In the genomic region with DNA sequence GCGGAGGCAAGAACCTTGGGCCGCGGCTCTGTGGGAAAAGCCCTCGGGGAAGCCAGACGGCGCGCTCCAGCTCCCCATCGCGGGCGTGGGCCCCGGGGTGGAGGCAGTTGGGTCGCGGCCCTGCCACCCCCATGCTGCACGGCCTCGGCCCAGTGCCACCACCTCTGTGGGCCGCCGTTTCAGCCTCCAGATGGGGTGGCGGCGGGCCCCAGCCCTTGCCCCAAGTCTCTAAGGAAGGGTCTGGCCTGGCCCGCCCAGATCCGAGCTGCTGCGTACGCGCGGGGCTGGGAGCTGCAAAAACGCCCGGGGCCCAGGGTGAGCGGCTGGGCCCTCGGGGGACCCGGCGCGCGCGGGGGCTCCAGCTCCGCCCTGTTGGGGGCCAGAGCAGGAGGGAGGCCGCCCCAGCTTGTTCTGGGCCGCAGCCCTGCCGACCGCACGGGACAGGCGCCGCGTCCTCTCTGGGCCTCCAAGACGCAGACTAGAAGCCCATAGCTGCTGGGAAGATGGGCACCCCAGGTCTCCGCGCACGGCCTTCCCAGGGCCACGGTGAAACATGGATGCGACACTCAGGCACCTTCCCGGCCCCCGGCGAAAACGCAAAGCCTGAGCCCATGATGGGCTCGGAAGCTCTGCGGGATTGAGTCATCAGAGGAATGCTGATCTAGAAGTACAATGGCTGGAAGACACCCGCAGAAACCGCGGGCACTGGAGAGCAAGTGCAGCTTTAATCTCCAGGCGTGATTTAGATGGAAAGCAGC, we compare ENCODE assay signal across 9 cellular contexts.
DNase-seq lines count a peak whose midpoint lies in the region; ATAC-seq and TF ChIP-seq lines count a peak whose summit lies in the region.
"Had no signal": no experiment of that assay in that cellular context is flagged by ENCODE, and none has a peak within 500 bp of the region (broad histone marks: within the 10 kb centered on the region; RNA-seq: fewer than 3 reads in every experiment).

No MANE protein-coding gene starts in this region.

- H3K36me3 Mint-ChIP-seq in natural killer cell treated with Interleukin-12 subunit alpha and Interleukin-12 subunit beta and Interleukin-15 and Interleukin-18, amount 100 ng/mL, for 72 hours: no peaks in the 10 kb centered on the region
- no peaks in the 10 kb centered on the region for H3K36me3 Mint-ChIP-seq in natural killer cell
- H3K36me3 Mint-ChIP-seq in naive thymus-derived CD8-positive, alpha-beta T cell: peaks cover 0 to 5% (median 0%) of the 10 kb centered on the region in 3 donors

- H3K27me3 Mint-ChIP-seq in natural killer cell treated with Interleukin-12 subunit alpha and Interleukin-12 subunit beta and Interleukin-15 and Interleukin-18, amount 100 ng/mL, for 72 hours: peaks cover 17 to 47% of the 10 kb centered on the region in 2 donors
- H3K27me3 Mint-ChIP-seq in natural killer cell (ENCODE audit: low read depth in 2 of 2): peaks cover 30 to 35% of the 10 kb centered on the region in 2 donors
- peaks cover 33 to 65% (median 42%) of the 10 kb centered on the region in 5 donors for H3K27me3 Mint-ChIP-seq in naive thymus-derived CD8-positive, alpha-beta T cell

- TF ChIP-seq POLR2A in vagina (IDR thresholded peaks at IDR 0.05): no peak

- peak; percentile 33 to 50 for ATAC-seq in natural killer cell treated with Interleukin-12 subunit alpha and Interleukin-12 subunit beta and Interleukin-15 and Interleukin-18, amount 100 ng/mL, for 72 hours
- ATAC-seq in natural killer cell (no peak), GM18858 (IDR thresholded peaks at IDR 0.05; ENCODE audit: unreplicated experiment) (no peak), HG02642 (IDR thresholded peaks at IDR 0.05; ENCODE audit: poor library complexity, unreplicated experiment) (no peak)
- no peak for ATAC-seq in naive thymus-derived CD8-positive, alpha-beta T cell

- no peaks in the 10 kb centered on the region for H3K9me3 Mint-ChIP-seq in natural killer cell treated with Interleukin-12 subunit alpha and Interleukin-12 subunit beta and Interleukin-15 and Interleukin-18, amount 100 ng/mL, for 72 hours
- no peaks in the 10 kb centered on the region for H3K9me3 Mint-ChIP-seq in natural killer cell
- H3K9me3 Mint-ChIP-seq in naive thymus-derived CD8-positive, alpha-beta T cell: peaks cover 0 to 6% (median 0%) of the 10 kb centered on the region in 9 donors
- H3K9me3 Mint-ChIP-seq: activated CD4-positive, alpha-beta memory T cell treated with anti-CD3 and anti-CD28 coated beads, Interleukin-2, amount 10 ng/mL, durations not matched to agents 7 days and 5 days had no signal

- peaks cover 14% of the 10 kb centered on the region for H3K4me1 ChIP-seq in vagina

- H3K4me3 ChIP-seq in fibroblast of mammary gland (ENCODE audit: control insufficient read depth, low read depth, low read length) (no peak overlapping the region), vagina (peak overlapping the region; percentile 44 to 49)

- no peaks in the 10 kb centered on the region for H3K9me3 ChIP-seq in vagina

- no peaks in the 10 kb centered on the region for H3K36me3 ChIP-seq in vagina

- POLR2A ChIA-PET in naive thymus-derived CD8-positive, alpha-beta T cell (lab: Charles Lee): no interaction called here

- DNase-seq in natural killer cell treated with Interleukin-12 subunit alpha and Interleukin-12 subunit beta and Interleukin-15 and Interleukin-18, amount 100 ng/mL, for 72 hours (ENCODE audit: low spot score): no peak
- DNase-seq in natural killer cell (no peak), fibroblast of mammary gland (ENCODE audit: low read depth) (peak; percentile 10), vagina (ENCODE audit: extremely low spot score in 2 of 2) (no peak), posterior vena cava (ENCODE audit: low spot score) (no peak)
- no peak for DNase-seq in naive thymus-derived CD8-positive, alpha-beta T cell
- DNase-seq: activated CD4-positive, alpha-beta memory T cell treated with anti-CD3 and anti-CD28 coated beads, Interleukin-2, amount 10 ng/mL, durations not matched to agents 7 days and 5 days had no signal

- H3K27ac ChIP-seq in vagina: peak overlapping the region; percentile 81

- TF ChIP-seq CTCF in natural killer cell (IDR thresholded peaks at IDR 0.05): no peak
- TF ChIP-seq CTCF in fibroblast of mammary gland (conservative IDR thresholded peaks at IDR 0.05; ENCODE audit: control insufficient read depth, insufficient read depth, low read depth, low read length): no peak
- TF ChIP-seq CTCF in vagina (IDR thresholded peaks at IDR 0.05): no peak

- no peak overlapping the region for H3K4me3 Mint-ChIP-seq in natural killer cell treated with Interleukin-12 subunit alpha and Interleukin-12 subunit beta and Interleukin-15 and Interleukin-18, amount 100 ng/mL, for 72 hours
- no peak overlapping the region for H3K4me3 Mint-ChIP-seq in natural killer cell
- peak overlapping the region in 6 of 10 donors; percentile 6 to 60 (median 24) for H3K4me3 Mint-ChIP-seq in naive thymus-derived CD8-positive, alpha-beta T cell
- H3K4me3 Mint-ChIP-seq: activated CD4-positive, alpha-beta memory T cell treated with anti-CD3 and anti-CD28 coated beads, Interleukin-2, amount 10 ng/mL, durations not matched to agents 7 days and 5 days had no signal

- H3K27me3 ChIP-seq in vagina: no peaks in the 10 kb centered on the region

- intact Hi-C loops in natural killer cell (cut with micrococcal nuclease): no loop called here
- intact Hi-C loops in vagina (cut with DNase I): no loop called here
- intact Hi-C loops in posterior vena cava (cut with DNase I): no loop called here

- no peak overlapping the region for H3K27ac Mint-ChIP-seq in natural killer cell treated with Interleukin-12 subunit alpha and Interleukin-12 subunit beta and Interleukin-15 and Interleukin-18, amount 100 ng/mL, for 72 hours
- H3K27ac Mint-ChIP-seq in natural killer cell: no peak overlapping the region
- H3K27ac Mint-ChIP-seq in naive thymus-derived CD8-positive, alpha-beta T cell: no peak overlapping the region
- H3K27ac Mint-ChIP-seq: activated CD4-positive, alpha-beta memory T cell treated with anti-CD3 and anti-CD28 coated beads, Interleukin-2, amount 10 ng/mL, durations not matched to agents 7 days and 5 days had no signal

- H3K4me1 Mint-ChIP-seq in natural killer cell treated with Interleukin-12 subunit alpha and Interleukin-12 subunit beta and Interleukin-15 and Interleukin-18, amount 100 ng/mL, for 72 hours (ENCODE audit: low read depth in 2 of 2): peaks cover 0 to 3% of the 10 kb centered on the region in 2 donors
- H3K4me1 Mint-ChIP-seq in natural killer cell: peaks cover 0 to 5% of the 10 kb centered on the region in 2 donors
- H3K4me1 Mint-ChIP-seq in naive thymus-derived CD8-positive, alpha-beta T cell: peaks cover 2 to 11% (median 6%) of the 10 kb centered on the region in 4 donors

Comparison
In these comparisons a context has a peak if more than half of its experiments do, and no peak if none do; other contexts are left out.
1. ATAC-seq: peak in natural killer cell treated with Interleukin-12 subunit alpha and Interleukin-12 subunit beta and Interleukin-15 and Interleukin-18, amount 100 ng/mL, for 72 hours (2 of 2); none in natural killer cell (0 of 3), naive thymus-derived CD8-positive, alpha-beta T cell (0 of 2), GM18858 (single experiment) and HG02642 (single experiment).
2. H3K4me3 Mint-ChIP-seq: peak in naive thymus-derived CD8-positive, alpha-beta T cell (6 of 10); none in natural killer cell treated with Interleukin-12 subunit alpha and Interleukin-12 subunit beta and Interleukin-15 and Interleukin-18, amount 100 ng/mL, for 72 hours (single experiment) and natural killer cell (single experiment).